8 cellular contexts compared by ENCODE assay signal in genomic region chr16:67480833-67481560, GRCh38. TPM values are rescaled to one million over a fixed set of nuclear protein-coding genes. Genes with fewer than 3 reads are reported as not detected.
A peak's percentile ranks its signal among the peaks of the same experiment; 100 is the strongest.
DNase-seq lines count a peak whose midpoint lies in the region; ATAC-seq, FAIRE-seq and TF ChIP-seq lines count a peak whose summit lies in the region.

Gene ATP6V0D1, minus strand, starts transcription at chr16:67481157. Its CDS starts 71 bp downstream, at chr16:67481086.

- peaks cover 45% of the 10 kb centered on the region for H3K79me2 ChIP-seq in keratinocyte (ENCODE audit: control insufficient read depth, insufficient read depth, low read length)

- H3K4me1 ChIP-seq in keratinocyte (ENCODE audit: control insufficient read depth, extremely low read depth, insufficient read depth, low read length): peaks cover 20% of the 10 kb centered on the region

- H3K27ac ChIP-seq in keratinocyte (ENCODE audit: control insufficient read depth, insufficient read depth, low read length): peak within 1 kb of the TSS; percentile 94

- no peaks in the 10 kb centered on the region for H3K9me3 ChIP-seq in keratinocyte (ENCODE audit: control insufficient read depth, low read depth, low read length)

- peaks cover 0 to 4% of the 10 kb centered on the region in 2 experiments for H3K36me3 ChIP-seq in keratinocyte (ENCODE audit: control insufficient read depth in 2 of 2, extremely low read depth in 1 of 2, insufficient read depth in 2 of 2, low read length in 2 of 2)

- peak within 1 kb of the TSS; percentile 89 to 99 (median 95) for H3K4me3 ChIP-seq in keratinocyte (ENCODE audit: control insufficient read depth in 2 of 3, extremely low read depth in 1 of 3, insufficient read depth in 2 of 3, low read depth in 1 of 3, low read length in 3 of 3)

- ATAC-seq in GM19043 (IDR thresholded peaks at IDR 0.05; ENCODE audit: low read depth, unreplicated experiment) (peak; percentile 92), HG03378 (IDR thresholded peaks at IDR 0.05; ENCODE audit: unreplicated experiment) (peak; percentile 81)

- no peak for FAIRE-seq in keratinocyte (lab: Jason Lieb, UNC)

- no peaks in the 10 kb centered on the region for H4K20me1 ChIP-seq in keratinocyte (ENCODE audit: control insufficient read depth, extremely low read depth, insufficient read depth, low read length)

- H3K9ac ChIP-seq in keratinocyte (ENCODE audit: control insufficient read depth, extremely low read depth, insufficient read depth, low read length): peak within 1 kb of the TSS; percentile 97

- peak within 1 kb of the TSS; percentile 97 for H2AFZ ChIP-seq in keratinocyte (ENCODE audit: control insufficient read depth, low read length)

- H3K9me1 ChIP-seq in keratinocyte (ENCODE audit: control insufficient read depth, extremely low read depth, insufficient read depth, low read length): no peaks in the 10 kb centered on the region

- H3K4me2 ChIP-seq in keratinocyte (ENCODE audit: control insufficient read depth, extremely low read depth, insufficient read depth, low read depth, low read length): peak within 1 kb of the TSS; percentile 99

- H3K27me3 ChIP-seq in keratinocyte (ENCODE audit: control insufficient read depth, extremely low read depth, insufficient read depth, low read length): no peaks in the 10 kb centered on the region

- DNase-seq in AML-193 (lab: John Stamatoyannopoulos, UW) (peak; percentile 92 to 94), NCI-H446 treated with DMSO at 0.1 percent for 48 hours (lab: John Stamatoyannopoulos, UW) (peak; percentile 82), cerebellar nuclear complex (lab: John Stamatoyannopoulos, UW) (peak; percentile 71 to 90), keratinocyte (ENCODE audit: low read depth, low spot score) (peak; percentile 84)
- peak; percentile 100 for DNase-seq in activated CD4-positive, CD25-positive, alpha-beta regulatory T cell treated with anti-CD3 and anti-CD28 coated beads, Interleukin-2, amount 50 U/mL, for 72 hours
- peak; percentile 97 to 99 for DNase-seq in stimulated activated CD4-positive, alpha-beta T cell treated with anti-CD3 and anti-CD28 coated beads, Interleukin-15, amount 100 ng/mL, for 1 hour (ENCODE audit: low read depth in 1 of 2, low spot score in 1 of 2)

- dilution Hi-C loops in keratinocyte (cut with MboI; ENCODE audit: extremely low pct_ligation_motif_present, low sequenced_read_pairs): no loop called here

- peak; percentile 74 to 96 (median 75) for TF ChIP-seq CTCF in keratinocyte (optimal IDR thresholded peaks at IDR 0.05 in 1 of 3, IDR thresholded peaks at IDR 0.05 in 1 of 3, conservative IDR thresholded peaks at IDR 0.05 in 1 of 3; ENCODE audit: extremely low read depth in 1 of 3, insufficient read depth in 2 of 3, low read length in 3 of 3)

RNA-seq across cellular contexts. Expression of gene ATP6V0D1, which starts in this region (rescaled TPM):
- polyA plus RNA-seq in keratinocyte: 97.1 to 199 TPM (median 117 TPM) in 3 replicates
- polyA plus RNA-seq in keratinocyte (2011; ENCODE audit: low read depth): 168 TPM
- polyA plus RNA-seq in keratinocyte (2011; cell fraction: cytosol; rRNA removed): 154 and 187 TPM in 2 replicates
- 147 and 159 TPM in 2 replicates for polyA plus RNA-seq in keratinocyte (2011; cell fraction: nucleus; rRNA removed)
- 121 and 126 TPM in 2 replicates for polyA plus RNA-seq in keratinocyte (2012; ENCODE audit: low replicate concordance)
- polyA minus RNA-seq in keratinocyte: 236 to 343 TPM (median 341 TPM) in 3 replicates
- polyA minus RNA-seq in keratinocyte (2011; cell fraction: cytosol; rRNA and poly(A)+ RNA removed): 226 TPM
- 86.6 and 86.8 TPM in 2 replicates for polyA minus RNA-seq in keratinocyte (2011; cell fraction: nucleus; rRNA and poly(A)+ RNA removed)

Comparison
In these comparisons a context has a peak if more than half of its experiments do, and no peak if none do; other contexts are left out.
1. Peak in every context shown above with its lines: DNase-seq, ATAC-seq, H3K4me3 ChIP-seq and H3K27ac ChIP-seq.